ENCODE assay signal across 25 cellular contexts in the genomic region with DNA sequence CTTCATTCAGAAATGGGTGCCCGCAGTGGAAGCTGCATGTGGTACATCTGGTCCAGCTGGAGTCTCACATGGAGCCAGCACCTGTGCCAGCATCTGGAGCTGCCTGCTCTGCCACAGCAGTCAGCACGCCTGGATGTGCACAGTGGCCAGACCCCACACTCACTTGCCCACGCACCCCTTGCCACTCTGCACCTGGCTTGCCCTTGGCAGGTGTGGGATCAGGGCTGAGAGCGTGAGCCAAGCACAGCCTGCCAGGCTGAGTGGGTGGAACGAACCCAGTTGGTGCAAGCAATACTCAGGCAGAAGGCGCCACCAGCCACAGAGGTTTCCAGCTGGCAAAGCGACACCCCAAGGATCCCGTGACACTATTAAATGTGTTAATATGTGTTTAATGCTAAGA.
"Had no signal": no experiment of that assay in that cellular context is flagged by ENCODE, and none has a peak within 500 bp of the region (broad histone marks: within the 10 kb centered on the region; RNA-seq: fewer than 3 reads in every experiment).

No MANE protein-coding gene starts in this region.

- DNase-seq: heart right ventricle; islet precursor cell; left ventricle myocardium inferior; mesendoderm; naive thymus-derived CD4-positive, alpha-beta T cell; nucleus accumbens; retina; right cardiac atrium; sigmoid colon; stimulated activated CD4-positive, alpha-beta T cell treated with anti-CD3 and anti-CD28 coated beads, Interleukin-1b, Interleukin-23, amount 100 ng/mL, for 48 hours; stimulated activated CD4-positive, alpha-beta T cell treated with anti-CD3 and anti-CD28 coated beads, Interleukin-2, amount 100 ng/mL, for 48 hours; stimulated activated CD4-positive, alpha-beta T cell treated with anti-CD3 and anti-CD28 coated beads, Interleukin-4, amount 100 ng/mL, for 4 hours; stimulated activated CD8-positive, alpha-beta memory T cell treated with anti-CD3 and anti-CD28 coated beads, Interleukin-4, amount 100 ng/mL, for 48 hours; stimulated activated naive CD4-positive, alpha-beta T cell treated with Interleukin-2 at 50 U/mL for 16 hours; stimulated activated naive CD8-positive, alpha-beta T cell treated with anti-CD3 and anti-CD28 coated beads, Interleukin-15, amount 100 ng/mL, for 72 hours; substantia nigra; transverse colon; upper lobe of right lung had no signal

- H3K4me1 Mint-ChIP-seq: naive thymus-derived CD4-positive, alpha-beta T cell; stimulated activated memory B cell treated with anti-CD40 and anti-IgM and Interleukin-4, amounts not matched to agents 10 μg/mL and 1 μg/mL and 100 μg/mL, for 72 hours; stimulated activated naive CD8-positive, alpha-beta T cell treated with anti-CD3 and anti-CD28 coated beads, Interleukin-15, amount 100 ng/mL, for 72 hours had no signal

- H3K9me3 Mint-ChIP-seq: mesothelial cell of epicardium; natural killer cell treated with Interleukin-12 subunit alpha and Interleukin-12 subunit beta and Interleukin-15 and Interleukin-18, amount 100 ng/mL, for 72 hours; stimulated activated memory B cell treated with anti-CD40 and anti-IgM and Interleukin-4, amounts not matched to agents 10 μg/mL and 1 μg/mL and 100 μg/mL, for 72 hours had no signal

- H3K4me3 Mint-ChIP-seq: mesothelial cell of epicardium; naive thymus-derived CD4-positive, alpha-beta T cell; natural killer cell treated with Interleukin-12 subunit alpha and Interleukin-12 subunit beta and Interleukin-15 and Interleukin-18, amount 100 ng/mL, for 72 hours; stimulated activated memory B cell treated with anti-CD40 and anti-IgM and Interleukin-4, amounts not matched to agents 10 μg/mL and 1 μg/mL and 100 μg/mL, for 72 hours; stimulated activated naive CD8-positive, alpha-beta T cell treated with anti-CD3 and anti-CD28 coated beads, Interleukin-15, amount 100 ng/mL, for 72 hours had no signal

- H3K9me3 ChIP-seq: sigmoid colon, transverse colon, upper lobe of right lung had no signal

- H3K36me3 ChIP-seq: heart right ventricle, left ventricle myocardium inferior, sigmoid colon, transverse colon, upper lobe of right lung had no signal

- H3K27ac ChIP-seq: heart right ventricle, hepatocyte, left ventricle myocardium inferior, parathyroid adenoma, sigmoid colon, transverse colon, upper lobe of right lung had no signal

- H3K9ac ChIP-seq: parathyroid adenoma had no signal

- H3K36me3 Mint-ChIP-seq: mesothelial cell of epicardium; naive thymus-derived CD4-positive, alpha-beta T cell; natural killer cell treated with Interleukin-12 subunit alpha and Interleukin-12 subunit beta and Interleukin-15 and Interleukin-18, amount 100 ng/mL, for 72 hours; stimulated activated memory B cell treated with anti-CD40 and anti-IgM and Interleukin-4, amounts not matched to agents 10 μg/mL and 1 μg/mL and 100 μg/mL, for 72 hours had no signal

- H3K27me3 Mint-ChIP-seq: stimulated activated naive CD8-positive, alpha-beta T cell treated with anti-CD3 and anti-CD28 coated beads, Interleukin-15, amount 100 ng/mL, for 72 hours had no signal

- H3K4me1 ChIP-seq: parathyroid adenoma, transverse colon, upper lobe of right lung had no signal

- H3K27me3 ChIP-seq: heart right ventricle, hepatocyte, sigmoid colon, upper lobe of right lung had no signal

- H3K4me3 ChIP-seq: heart right ventricle, hepatocyte, left ventricle myocardium inferior, lung, sigmoid colon, smooth muscle cell, transverse colon, upper lobe of right lung had no signal

- H3K27ac Mint-ChIP-seq: mesothelial cell of epicardium; naive thymus-derived CD4-positive, alpha-beta T cell; natural killer cell treated with Interleukin-12 subunit alpha and Interleukin-12 subunit beta and Interleukin-15 and Interleukin-18, amount 100 ng/mL, for 72 hours; stimulated activated memory B cell treated with anti-CD40 and anti-IgM and Interleukin-4, amounts not matched to agents 10 μg/mL and 1 μg/mL and 100 μg/mL, for 72 hours; stimulated activated naive CD8-positive, alpha-beta T cell treated with anti-CD3 and anti-CD28 coated beads, Interleukin-15, amount 100 ng/mL, for 72 hours had no signal
